In the genomic region with DNA sequence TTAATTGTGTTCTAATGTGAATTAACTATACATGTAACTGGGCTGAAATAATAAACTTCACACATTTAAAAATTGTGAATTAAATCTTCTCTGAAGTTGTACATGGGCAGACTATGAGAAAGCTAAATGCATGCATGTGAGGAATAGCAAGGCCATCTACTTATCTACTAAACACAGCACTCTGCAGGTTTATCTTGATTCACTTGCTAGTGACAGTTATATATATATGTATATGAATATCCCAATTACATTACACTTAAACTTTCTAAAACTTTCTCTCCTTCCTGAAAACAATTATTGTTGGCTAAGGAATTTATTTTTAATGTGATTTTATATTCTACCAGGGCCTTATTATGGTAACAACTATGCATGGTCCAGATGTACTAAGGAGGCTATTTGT, we compare ENCODE assay signal across 27 cellular contexts.
"Had no signal": no experiment of that assay in that cellular context is flagged by ENCODE, and none has a peak within 500 bp of the region (broad histone marks: within the 10 kb centered on the region; RNA-seq: fewer than 3 reads in every experiment).

No MANE protein-coding gene starts in this region.

- H3K27ac ChIP-seq: neural progenitor cell, ovary, parathyroid adenoma, psoas muscle, right lobe of liver, sigmoid colon, stomach, thoracic aorta, thyroid gland, tibial nerve, upper lobe of left lung, vagina had no signal

- H3K27me3 Mint-ChIP-seq: stimulated activated naive CD8-positive, alpha-beta T cell treated with anti-CD3 and anti-CD28 coated beads, Interleukin-15, Interleukin-2, amounts not matched to agents 100 ng/mL and 50 ng/mL, for 24 hours had no signal

- H3K4me1 Mint-ChIP-seq: nephron had no signal

- H3K27me3 ChIP-seq: neural progenitor cell, ovary, right lobe of liver, sigmoid colon, stomach, thyroid gland, tibial nerve, upper lobe of left lung, vagina had no signal

- DNase-seq: occipital lobe; ovary; posterior cingulate gyrus; psoas muscle; right cardiac atrium; right lobe of liver; sigmoid colon; small intestine; stimulated activated CD4-positive, alpha-beta T cell treated with anti-CD3 and anti-CD28 coated beads, Interleukin-15, amount 100 ng/mL, for 24 hours; stimulated activated CD4-positive, alpha-beta T cell treated with anti-CD3 and anti-CD28 coated beads, Interleukin-2, amount 100 ng/mL, for 24 hours; stimulated activated CD4-positive, alpha-beta T cell treated with anti-CD3 and anti-CD28 coated beads, Interleukin-2, amount 100 ng/mL, for 48 hours; stimulated activated CD4-positive, alpha-beta T cell treated with anti-CD3 and anti-CD28 coated beads, Interleukin-4, amount 100 ng/mL, for 24 hours; stimulated activated naive B cell treated with anti-CD40 and anti-IgM and Interleukin-4, amounts not matched to agents 10 μg/mL and 1 μg/mL and 100 μg/mL, for 72 hours; stimulated activated naive CD4-positive, alpha-beta T cell treated with Interleukin-2 at 50 U/mL for 16 hours; stomach; thyroid gland; trophoblast cell; upper lobe of left lung had no signal

- H3K9me3 ChIP-seq: ovary, psoas muscle, right lobe of liver, sigmoid colon, stomach, thoracic aorta, thyroid gland, tibial nerve, upper lobe of left lung, vagina had no signal

- ATAC-seq: psoas muscle; right cardiac atrium; right lobe of liver; stimulated activated effector memory CD8-positive, alpha-beta T cell treated with anti-CD3 and anti-CD28 coated beads, Interleukin-12 subunit alpha, Interleukin-12 subunit beta, amount 100 ng/mL, for 72 hours; stimulated activated naive B cell treated with anti-CD40 and anti-IgM and Interleukin-4, amounts not matched to agents 10 μg/mL and 1 μg/mL and 100 μg/mL, for 72 hours had no signal

- H3K4me1 ChIP-seq: parathyroid adenoma had no signal

- H3K27ac Mint-ChIP-seq: nephron; neural progenitor cell; progenitor cell of endocrine pancreas; stimulated activated effector memory CD8-positive, alpha-beta T cell treated with anti-CD3 and anti-CD28 coated beads, Interleukin-12 subunit alpha, Interleukin-12 subunit beta, amount 100 ng/mL, for 72 hours; stimulated activated naive B cell treated with anti-CD40 and anti-IgM and Interleukin-4, amounts not matched to agents 10 μg/mL and 1 μg/mL and 100 μg/mL, for 72 hours; stimulated activated naive CD8-positive, alpha-beta T cell treated with anti-CD3 and anti-CD28 coated beads, Interleukin-15, Interleukin-2, amounts not matched to agents 100 ng/mL and 50 ng/mL, for 24 hours had no signal

- H3K9me3 Mint-ChIP-seq: nephron; neural progenitor cell; stimulated activated effector memory CD8-positive, alpha-beta T cell treated with anti-CD3 and anti-CD28 coated beads, Interleukin-12 subunit alpha, Interleukin-12 subunit beta, amount 100 ng/mL, for 72 hours; stimulated activated naive B cell treated with anti-CD40 and anti-IgM and Interleukin-4, amounts not matched to agents 10 μg/mL and 1 μg/mL and 100 μg/mL, for 72 hours; stimulated activated naive CD8-positive, alpha-beta T cell treated with anti-CD3 and anti-CD28 coated beads, Interleukin-15, Interleukin-2, amounts not matched to agents 100 ng/mL and 50 ng/mL, for 24 hours had no signal

- H3K36me3 Mint-ChIP-seq: neural progenitor cell; stimulated activated naive B cell treated with anti-CD40 and anti-IgM and Interleukin-4, amounts not matched to agents 10 μg/mL and 1 μg/mL and 100 μg/mL, for 72 hours had no signal

- H3K36me3 ChIP-seq: neural progenitor cell, ovary, right lobe of liver, sigmoid colon, stomach, thoracic aorta, thyroid gland, tibial nerve, upper lobe of left lung, vagina had no signal

- H3K4me3 ChIP-seq: neural progenitor cell, ovary, psoas muscle, right lobe of liver, sigmoid colon, stomach, thoracic aorta, thyroid gland, tibial nerve, upper lobe of left lung, vagina had no signal

- H3K4me3 Mint-ChIP-seq: nephron; neural progenitor cell; stimulated activated effector memory CD8-positive, alpha-beta T cell treated with anti-CD3 and anti-CD28 coated beads, Interleukin-12 subunit alpha, Interleukin-12 subunit beta, amount 100 ng/mL, for 72 hours; stimulated activated naive B cell treated with anti-CD40 and anti-IgM and Interleukin-4, amounts not matched to agents 10 μg/mL and 1 μg/mL and 100 μg/mL, for 72 hours; stimulated activated naive CD8-positive, alpha-beta T cell treated with anti-CD3 and anti-CD28 coated beads, Interleukin-15, Interleukin-2, amounts not matched to agents 100 ng/mL and 50 ng/mL, for 24 hours had no signal
